In genomic region chr15:63019539-63020109, GRCh38 we compare ENCODE assay signal across 10 cellular contexts. TPM values are rescaled to one million over a fixed set of nuclear protein-coding genes. Genes with fewer than 3 reads are reported as not detected.
A peak's percentile ranks its signal among the peaks of the same experiment; 100 is the strongest.
DNase-seq lines count a peak whose midpoint lies in the region; ATAC-seq and TF ChIP-seq lines count a peak whose summit lies in the region.
"Had no signal": no experiment of that assay in that cellular context is flagged by ENCODE, and none has a peak within 500 bp of the region (broad histone marks: within the 10 kb centered on the region; RNA-seq: fewer than 3 reads in every experiment).

No MANE protein-coding gene starts in this region.

- H2AFZ ChIP-seq in PC-9: 0 out of 2 replicates have a peak overlapping the region, but pooled peaks have one; percentile 25
- peak overlapping the region; percentile 53 for H2AFZ ChIP-seq in parathyroid adenoma

- no peaks in the 10 kb centered on the region for H4K20me1 ChIP-seq in PC-9 (ENCODE audit: insufficient read depth)

- H3F3A ChIP-seq in PC-9 (ENCODE audit: insufficient read depth, low read depth): peaks cover 24% of the 10 kb centered on the region

- no peaks in the 10 kb centered on the region for H3K79me2 ChIP-seq in PC-9 (ENCODE audit: low read depth)
- no peaks in the 10 kb centered on the region for H3K79me2 ChIP-seq in parathyroid adenoma

- no peak overlapping the region for H3K9ac ChIP-seq in parathyroid adenoma

- POLR2A ChIA-PET in PC-9 (lab: Charles Lee; ENCODE audit: unreplicated experiment): interaction anchor here (0.5 to 0.6 kb wide), 3 partner anchors 33 to 249 kb away, joined by 3 to 8 read pairs (median 7); no protein-coding TSS in a partner anchor

- H3K27me3 ChIP-seq in H7 (ENCODE audit: control insufficient read depth, insufficient read depth, low read length) (no peaks in the 10 kb centered on the region), PC-9 (ENCODE audit: insufficient read depth, low read depth) (no peaks in the 10 kb centered on the region), parathyroid adenoma (ENCODE audit: control insufficient read depth, insufficient read depth, low read length) (no peaks in the 10 kb centered on the region)

- 0 out of 2 replicates have a peak, but pooled peaks cover 3% of the 10 kb centered on the region for H3K9me3 ChIP-seq in PC-9 (ENCODE audit: insufficient read depth, low read depth)
- no peaks in the 10 kb centered on the region for H3K9me3 ChIP-seq in parathyroid adenoma (ENCODE audit: control insufficient read depth, low read length)

- H3K4me3 ChIP-seq in H7 (ENCODE audit: insufficient read depth, low read depth, low read length) (no peak overlapping the region), PC-9 (no peak overlapping the region; the same call in 1 of the 2 replicates), epithelial cell of esophagus (ENCODE audit: low read length) (no peak overlapping the region), parathyroid adenoma (ENCODE audit: low read depth, low read length) (no peak overlapping the region)

- H3K4me1 ChIP-seq in PC-9 (replicated peaks; ENCODE audit: insufficient read depth) (peaks cover 51% of the 10 kb centered on the region), parathyroid adenoma (peaks cover 4% of the 10 kb centered on the region)

- H3K36me3 ChIP-seq in H7 (replicated peaks; ENCODE audit: control insufficient read depth, insufficient read depth, low read length): no peaks in the 10 kb centered on the region
- no peaks in the 10 kb centered on the region for H3K36me3 ChIP-seq in PC-9 (ENCODE audit: low read depth)
- H3K36me3 ChIP-seq in parathyroid adenoma (ENCODE audit: control insufficient read depth, insufficient read depth, low read length): no peaks in the 10 kb centered on the region

- no peak for ATAC-seq in GM18868 (IDR thresholded peaks at IDR 0.05; ENCODE audit: unreplicated experiment)
- no peak for ATAC-seq in HG02884 (IDR thresholded peaks at IDR 0.05; ENCODE audit: unreplicated experiment)
- ATAC-seq: activated naive CD8-positive, alpha-beta T cell treated with anti-CD3 and anti-CD28 coated beads, Interleukin-2, amount 50 U/mL, for 24 hours had no signal

- no TSS peak for BruUV-seq in PC-9 (replicated peaks; lab: Mats Ljungman, UMichigan)

- H3K27ac ChIP-seq in PC-9 (peak overlapping the region; percentile 75), parathyroid adenoma (no peak overlapping the region)

- no peaks in the 10 kb centered on the region for H3K9me2 ChIP-seq in PC-9 (ENCODE audit: insufficient read depth)

- intact Hi-C loops in PC-9 (cut with micrococcal nuclease; ENCODE audit: unreplicated experiment): loop anchor here (1.0 to 2.0 kb wide), 4 partner anchors 21 to 237 kb away; no protein-coding TSS in a partner anchor
- intact Hi-C loops in posterior vena cava (cut with DNase I): loop anchor here in 1 of 2 donors (10.0 kb wide), 1 partner anchor 75 kb away; no protein-coding TSS in a partner anchor

- H3K4me2 ChIP-seq in PC-9: peak overlapping the region; percentile 72
- no peak overlapping the region for H3K4me2 ChIP-seq in parathyroid adenoma (ENCODE audit: low read length)

- TF ChIP-seq CTCF in PC-9 (conservative IDR thresholded peaks at IDR 0.05) (no peak), epithelial cell of esophagus (IDR thresholded peaks at IDR 0.05; ENCODE audit: insufficient read depth, low read depth, low read length, missing control alignments) (no peak), parathyroid adenoma (IDR thresholded peaks at IDR 0.05) (no peak)

- DNase-seq in H7 (peak; percentile 67), PC-9 (peak; percentile 91 to 94), epithelial cell of esophagus (ENCODE audit: low read depth) (peak; percentile 97), SKM-1 (lab: John Stamatoyannopoulos, UW; ENCODE audit: unreplicated experiment) (no peak), posterior vena cava (ENCODE audit: low spot score) (no peak)
- DNase-seq: activated naive CD8-positive, alpha-beta T cell treated with anti-CD3 and anti-CD28 coated beads, Interleukin-2, amount 50 U/mL, for 24 hours; left cardiac atrium had no signal

- CTCF ChIA-PET in PC-9 (lab: Charles Lee): no interaction called here

RNA-seq across cellular contexts. Expression of gene TPM1, which starts 22.9 kb away (rescaled TPM):
- 274 and 292 TPM in 2 replicates for total RNA-seq in H7 (2014; rRNA removed; shearing (Covaris generic))
- total RNA-seq in PC-9 (2021): 174 and 225 TPM in 2 replicates
- total RNA-seq in posterior vena cava: 1,000 to 10,000 TPM; 1,343 to 1,694 TPM

Comparison
In these comparisons a context has a peak if more than half of its experiments do, and no peak if none do; other contexts are left out.
1. DNase-seq: peak in H7 (single experiment), PC-9 (2 of 2) and epithelial cell of esophagus (single experiment); none in SKM-1 (single experiment) and posterior vena cava (single experiment).